Comparison of ENCODE assay signal across 30 cellular contexts in genomic region chr4:35253331-35253730, GRCh38.
"Had no signal": no experiment of that assay in that cellular context is flagged by ENCODE, and none has a peak within 500 bp of the region (broad histone marks: within the 10 kb centered on the region; RNA-seq: fewer than 3 reads in every experiment).

No MANE protein-coding gene starts in this region.

- H3K27ac Mint-ChIP-seq: activated CD4-positive, alpha-beta memory T cell treated with anti-CD3 and anti-CD28 coated beads, Interleukin-2, amount 10 ng/mL, durations not matched to agents 7 days and 5 days; activated CD4-positive, alpha-beta T cell treated with anti-CD3 and anti-CD28 coated beads, Interleukin-2, amount 10 ng/mL, durations not matched to agents 7 days and 5 days; activated naive CD8-positive, alpha-beta T cell; activated T-cell treated with anti-CD3 and anti-CD28 coated beads, Interleukin-2, amount 50 U/mL, for 24 hours; activated T-cell treated with anti-CD3 and anti-CD28 coated beads, Interleukin-2, amount 50 U/mL, for 72 hours; effector memory CD8-positive, alpha-beta T cell; T-helper 17 cell; WTC11 had no signal

- H3K27ac ChIP-seq: body of pancreas, esophagus muscularis mucosa, gastroesophageal sphincter had no signal

- FAIRE-seq: colon had no signal

- H3K27me3 ChIP-seq: body of pancreas, esophagus muscularis mucosa, gastroesophageal sphincter had no signal

- H3K36me3 Mint-ChIP-seq: activated naive CD8-positive, alpha-beta T cell; WTC11 had no signal

- H3K4me1 ChIP-seq: body of pancreas, esophagus muscularis mucosa, gastroesophageal sphincter had no signal

- H3K4me3 ChIP-seq: body of pancreas, esophagus muscularis mucosa, gastroesophageal sphincter had no signal

- DNase-seq: activated CD4-positive, alpha-beta memory T cell treated with anti-CD3 and anti-CD28 coated beads, Interleukin-2, amount 10 ng/mL, durations not matched to agents 7 days and 5 days; activated CD4-positive, alpha-beta T cell treated with anti-CD3 and anti-CD28 coated beads for 1 hour; activated CD4-positive, alpha-beta T cell treated with anti-CD3 and anti-CD28 coated beads for 4 hours; activated CD4-positive, alpha-beta T cell treated with anti-CD3 and anti-CD28 coated beads, Interleukin-2, amount 10 ng/mL, durations not matched to agents 7 days and 5 days; activated CD4-positive, alpha-beta T cell treated with anti-CD3 and anti-CD28 coated beads, Interleukin-2, amount 50 U/mL, for 4 hours; activated CD8-positive, alpha-beta memory T cell treated with anti-CD3 and anti-CD28 coated beads, Interleukin-2, amount 50 U/mL, for 48 hours; activated effector memory CD4-positive, alpha-beta T cell treated with Interleukin-2 at 50 U/mL for 16 hours; activated gamma-delta T cell treated with Interleukin-2 at 50 U/mL for 16 hours; activated naive CD4-positive, alpha-beta T cell treated with anti-CD3 and anti-CD28 coated beads, Interleukin-2, amount 50 U/mL, for 16 hours; activated naive CD4-positive, alpha-beta T cell treated with Interleukin-2 at 50 U/mL for 16 hours; activated T-cell treated with anti-CD3 and anti-CD28 coated beads for 4 hours; activated T-cell treated with anti-CD3 and anti-CD28 coated beads, Interleukin-2, amount 50 U/mL, for 24 hours; activated T-cell treated with anti-CD3 and anti-CD28 coated beads, Interleukin-2, amount 50 U/mL, for 72 hours; amniotic stem cell; anterior cingulate cortex; body of pancreas; caudate nucleus; cortex of kidney; dermis blood vessel endothelial cell; effector CD4-positive, alpha-beta T cell; effector memory CD8-positive, alpha-beta T cell; erythroblast; foreskin melanocyte; T-helper 1 cell; T-helper 17 cell had no signal

- H3K9me3 ChIP-seq: body of pancreas, esophagus muscularis mucosa, gastroesophageal sphincter had no signal

- H3K36me3 ChIP-seq: esophagus muscularis mucosa, gastroesophageal sphincter had no signal

- H3K4me1 Mint-ChIP-seq: activated CD4-positive, alpha-beta memory T cell treated with anti-CD3 and anti-CD28 coated beads, Interleukin-2, amount 10 ng/mL, durations not matched to agents 7 days and 5 days; activated CD4-positive, alpha-beta T cell treated with anti-CD3 and anti-CD28 coated beads, Interleukin-2, amount 10 ng/mL, durations not matched to agents 7 days and 5 days; T-helper 17 cell had no signal

- H3K27me3 Mint-ChIP-seq: activated CD4-positive, alpha-beta memory T cell treated with anti-CD3 and anti-CD28 coated beads, Interleukin-2, amount 10 ng/mL, durations not matched to agents 7 days and 5 days; activated CD4-positive, alpha-beta T cell treated with anti-CD3 and anti-CD28 coated beads, Interleukin-2, amount 10 ng/mL, durations not matched to agents 7 days and 5 days; activated naive CD8-positive, alpha-beta T cell; activated T-cell treated with anti-CD3 and anti-CD28 coated beads, Interleukin-2, amount 50 U/mL, for 24 hours; effector memory CD8-positive, alpha-beta T cell; T-helper 17 cell had no signal

- H3K9me3 Mint-ChIP-seq: activated CD4-positive, alpha-beta T cell treated with anti-CD3 and anti-CD28 coated beads, Interleukin-2, amount 10 ng/mL, durations not matched to agents 7 days and 5 days; activated T-cell treated with anti-CD3 and anti-CD28 coated beads, Interleukin-2, amount 50 U/mL, for 24 hours had no signal

- H3K4me3 Mint-ChIP-seq: activated CD4-positive, alpha-beta memory T cell treated with anti-CD3 and anti-CD28 coated beads, Interleukin-2, amount 10 ng/mL, durations not matched to agents 7 days and 5 days; activated CD4-positive, alpha-beta T cell treated with anti-CD3 and anti-CD28 coated beads, Interleukin-2, amount 10 ng/mL, durations not matched to agents 7 days and 5 days; activated naive CD8-positive, alpha-beta T cell; activated T-cell treated with anti-CD3 and anti-CD28 coated beads, Interleukin-2, amount 50 U/mL, for 24 hours; activated T-cell treated with anti-CD3 and anti-CD28 coated beads, Interleukin-2, amount 50 U/mL, for 72 hours; effector memory CD8-positive, alpha-beta T cell; T-helper 17 cell; WTC11 had no signal

- ATAC-seq: activated T-cell treated with anti-CD3 and anti-CD28 coated beads, Interleukin-2, amount 50 U/mL, for 72 hours; body of pancreas; effector memory CD8-positive, alpha-beta T cell; gastroesophageal sphincter; T-helper 17 cell; WTC11 had no signal
